ENCODE assay signal across 26 cellular contexts in the genomic region with DNA sequence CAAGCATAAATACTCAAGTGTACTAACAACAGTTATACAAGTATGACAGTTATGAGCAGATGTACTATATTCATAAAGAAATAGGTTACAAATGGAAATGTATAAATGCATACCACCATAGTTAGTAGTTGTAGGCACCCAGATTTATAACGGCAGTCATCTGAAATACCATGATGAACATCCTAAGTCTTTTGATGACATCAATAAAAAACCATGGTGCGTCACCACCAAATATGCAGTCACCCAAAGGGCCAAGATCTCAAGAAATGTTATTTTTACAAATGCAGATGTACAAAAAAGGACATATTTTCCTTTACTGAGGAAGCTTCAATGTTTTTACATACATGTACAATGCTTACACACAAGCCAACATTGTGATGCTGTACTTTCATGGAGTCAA.
"Had no signal": no experiment of that assay in that cellular context is flagged by ENCODE, and none has a peak within 500 bp of the region (broad histone marks: within the 10 kb centered on the region; RNA-seq: fewer than 3 reads in every experiment).

No MANE protein-coding gene starts in this region.

- H3K27ac ChIP-seq: epithelial cell of prostate, esophagus muscularis mucosa, foreskin keratinocyte, hepatocyte, left ventricle myocardium inferior, lower lobe of right lung, neural progenitor cell, pancreas, tibial artery, upper lobe of left lung, vagina had no signal

- H3K27ac Mint-ChIP-seq: dendritic cell treated with granulocyte-macrophage colony-stimulating factor and Interleukin-4, amounts not matched to agents 40 ng/mL and 50 ng/mL, for 4 days; effector memory CD8-positive, alpha-beta T cell; natural killer cell treated with Interleukin-12 subunit alpha and Interleukin-12 subunit beta and Interleukin-15 and Interleukin-18, amount 100 ng/mL, for 72 hours; neural progenitor cell; progenitor cell of endocrine pancreas; stimulated activated effector memory CD8-positive, alpha-beta T cell treated with anti-CD3 and anti-CD28 coated beads, Interleukin-12 subunit alpha, Interleukin-12 subunit beta, amount 100 ng/mL, for 72 hours had no signal

- H3K9me3 ChIP-seq: esophagus muscularis mucosa, left ventricle myocardium inferior, lower lobe of right lung, pancreas, tibial artery, upper lobe of left lung, vagina had no signal

- H3K4me3 ChIP-seq: esophagus muscularis mucosa, hepatocyte, left ventricle myocardium inferior, lower lobe of right lung, neural progenitor cell, pancreas, smooth muscle cell, tibial artery, upper lobe of left lung, vagina had no signal

- H3K27me3 ChIP-seq: foreskin keratinocyte, hepatocyte, pancreas, tibial artery, upper lobe of left lung, vagina had no signal

- H3K36me3 ChIP-seq: esophagus muscularis mucosa, left ventricle myocardium inferior, lower lobe of right lung, neural progenitor cell, pancreas, tibial artery, upper lobe of left lung, vagina had no signal

- H3K9me3 Mint-ChIP-seq: dendritic cell treated with granulocyte-macrophage colony-stimulating factor and Interleukin-4, amounts not matched to agents 40 ng/mL and 50 ng/mL, for 4 days; effector memory CD8-positive, alpha-beta T cell; natural killer cell treated with Interleukin-12 subunit alpha and Interleukin-12 subunit beta and Interleukin-15 and Interleukin-18, amount 100 ng/mL, for 72 hours; neural progenitor cell; stimulated activated effector memory CD8-positive, alpha-beta T cell treated with anti-CD3 and anti-CD28 coated beads, Interleukin-12 subunit alpha, Interleukin-12 subunit beta, amount 100 ng/mL, for 72 hours had no signal

- H3K4me1 ChIP-seq: esophagus muscularis mucosa, left ventricle myocardium inferior, lower lobe of right lung, pancreas, upper lobe of left lung had no signal

- H3K4me3 Mint-ChIP-seq: dendritic cell treated with granulocyte-macrophage colony-stimulating factor and Interleukin-4, amounts not matched to agents 40 ng/mL and 50 ng/mL, for 4 days; effector memory CD8-positive, alpha-beta T cell; natural killer cell treated with Interleukin-12 subunit alpha and Interleukin-12 subunit beta and Interleukin-15 and Interleukin-18, amount 100 ng/mL, for 72 hours; neural progenitor cell; stimulated activated effector memory CD8-positive, alpha-beta T cell treated with anti-CD3 and anti-CD28 coated beads, Interleukin-12 subunit alpha, Interleukin-12 subunit beta, amount 100 ng/mL, for 72 hours had no signal

- H3K36me3 Mint-ChIP-seq: natural killer cell treated with Interleukin-12 subunit alpha and Interleukin-12 subunit beta and Interleukin-15 and Interleukin-18, amount 100 ng/mL, for 72 hours; neural progenitor cell; stimulated activated effector memory CD8-positive, alpha-beta T cell treated with anti-CD3 and anti-CD28 coated beads, Interleukin-12 subunit alpha, Interleukin-12 subunit beta, amount 100 ng/mL, for 72 hours had no signal

- H3K4me1 Mint-ChIP-seq: stimulated activated effector memory CD8-positive, alpha-beta T cell treated with anti-CD3 and anti-CD28 coated beads, Interleukin-12 subunit alpha, Interleukin-12 subunit beta, amount 100 ng/mL, for 72 hours had no signal

- DNase-seq: effector memory CD8-positive, alpha-beta T cell; foreskin keratinocyte; kidney; left cardiac atrium; left ventricle myocardium inferior; lower lobe of right lung; mesenchymal stem cell; midbrain; nucleus accumbens; pancreas; right cardiac atrium; stimulated activated CD4-positive, alpha-beta T cell treated with anti-CD3 and anti-CD28 coated beads, Interleukin-4, amount 100 ng/mL, for 1 hour; stimulated activated CD8-positive, alpha-beta memory T cell treated with anti-CD3 and anti-CD28 coated beads, Interleukin-4, amount 100 ng/mL, for 48 hours; stimulated activated naive CD8-positive, alpha-beta T cell treated with anti-CD3 and anti-CD28 coated beads, Interleukin-15, Interleukin-2, amounts not matched to agents 100 U/mL and 50 U/mL, for 24 hours; tibial artery; upper lobe of left lung had no signal
